In genomic region chr11:120332822-120333716, GRCh38 we compare ENCODE assay signal across 1 cellular context.
TF ChIP-seq lines count a peak whose summit lies in the region.

No MANE protein-coding gene starts in this region.

TF ChIP-seq in WTC11, 78 proteins besides CTCF, POLR2A, EP300 and RAD21 (continued from another document):
- TF ChIP-seq ZNF317 (CRISPR knock-in tag; IDR thresholded peaks at IDR 0.05; ENCODE audit: borderline replicate concordance, low read depth): no peak
- no peak for TF ChIP-seq JUN (CRISPR knock-in tag; IDR thresholded peaks at IDR 0.05)
- no peak for TF ChIP-seq ZNF232 (CRISPR knock-in tag; IDR thresholded peaks at IDR 0.05)
- TF ChIP-seq E2F5 (CRISPR knock-in tag; IDR thresholded peaks at IDR 0.05): no peak
- no peak for TF ChIP-seq NR1H2 (CRISPR knock-in tag; IDR thresholded peaks at IDR 0.05)
- no peak for TF ChIP-seq ZNF416 (CRISPR knock-in tag; IDR thresholded peaks at IDR 0.05)
- TF ChIP-seq ZNF281 (CRISPR knock-in tag; IDR thresholded peaks at IDR 0.05): no peak
- no peak for TF ChIP-seq ATF6 (CRISPR knock-in tag; IDR thresholded peaks at IDR 0.05)
- TF ChIP-seq NFYB (CRISPR knock-in tag; conservative IDR thresholded peaks at IDR 0.05; ENCODE audit: low read depth): no peak
- no peak for TF ChIP-seq ZSCAN18 (CRISPR knock-in tag; IDR thresholded peaks at IDR 0.05)
- no peak for TF ChIP-seq CREB1 (CRISPR knock-in tag; IDR thresholded peaks at IDR 0.05)
- TF ChIP-seq OVOL2 (CRISPR knock-in tag; IDR thresholded peaks at IDR 0.05; ENCODE audit: borderline replicate concordance): no peak
